Comparison of ENCODE assay signal across 1 cellular context in the genomic region with DNA sequence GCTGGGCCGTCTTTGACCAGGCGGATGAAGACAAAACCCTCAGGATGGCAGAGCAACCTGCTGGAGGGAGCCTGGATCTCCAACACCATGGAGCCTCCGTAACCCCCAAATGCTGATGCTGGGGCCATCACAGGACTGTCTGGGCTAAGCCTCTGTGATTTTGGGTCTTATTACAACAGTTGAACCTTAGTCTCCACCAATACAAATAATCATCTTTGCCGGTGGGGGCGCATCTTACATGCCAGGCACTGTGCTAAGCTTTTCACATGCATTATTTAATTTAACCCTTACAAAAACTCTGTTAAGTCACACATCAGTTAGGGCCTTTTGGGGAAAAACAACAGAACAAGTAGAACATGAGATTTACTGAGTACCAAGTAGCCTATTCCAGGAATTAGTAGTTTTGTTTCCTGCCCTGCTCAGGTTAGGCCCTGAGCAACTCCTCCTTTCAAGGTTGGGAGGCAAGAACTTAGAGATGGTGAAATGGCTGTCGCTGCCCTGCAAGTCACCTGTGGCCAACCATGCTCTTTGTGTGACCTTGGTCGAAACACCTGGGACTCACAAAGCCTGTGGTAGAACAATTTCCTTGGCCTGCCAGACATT.
TF ChIP-seq lines count a peak whose summit lies in the region.

No MANE protein-coding gene starts in this region.

TF ChIP-seq in GM23338, 12 proteins besides CTCF, POLR2A, EP300 and RAD21 (continued from another document):
- TF ChIP-seq, protein P1, sequence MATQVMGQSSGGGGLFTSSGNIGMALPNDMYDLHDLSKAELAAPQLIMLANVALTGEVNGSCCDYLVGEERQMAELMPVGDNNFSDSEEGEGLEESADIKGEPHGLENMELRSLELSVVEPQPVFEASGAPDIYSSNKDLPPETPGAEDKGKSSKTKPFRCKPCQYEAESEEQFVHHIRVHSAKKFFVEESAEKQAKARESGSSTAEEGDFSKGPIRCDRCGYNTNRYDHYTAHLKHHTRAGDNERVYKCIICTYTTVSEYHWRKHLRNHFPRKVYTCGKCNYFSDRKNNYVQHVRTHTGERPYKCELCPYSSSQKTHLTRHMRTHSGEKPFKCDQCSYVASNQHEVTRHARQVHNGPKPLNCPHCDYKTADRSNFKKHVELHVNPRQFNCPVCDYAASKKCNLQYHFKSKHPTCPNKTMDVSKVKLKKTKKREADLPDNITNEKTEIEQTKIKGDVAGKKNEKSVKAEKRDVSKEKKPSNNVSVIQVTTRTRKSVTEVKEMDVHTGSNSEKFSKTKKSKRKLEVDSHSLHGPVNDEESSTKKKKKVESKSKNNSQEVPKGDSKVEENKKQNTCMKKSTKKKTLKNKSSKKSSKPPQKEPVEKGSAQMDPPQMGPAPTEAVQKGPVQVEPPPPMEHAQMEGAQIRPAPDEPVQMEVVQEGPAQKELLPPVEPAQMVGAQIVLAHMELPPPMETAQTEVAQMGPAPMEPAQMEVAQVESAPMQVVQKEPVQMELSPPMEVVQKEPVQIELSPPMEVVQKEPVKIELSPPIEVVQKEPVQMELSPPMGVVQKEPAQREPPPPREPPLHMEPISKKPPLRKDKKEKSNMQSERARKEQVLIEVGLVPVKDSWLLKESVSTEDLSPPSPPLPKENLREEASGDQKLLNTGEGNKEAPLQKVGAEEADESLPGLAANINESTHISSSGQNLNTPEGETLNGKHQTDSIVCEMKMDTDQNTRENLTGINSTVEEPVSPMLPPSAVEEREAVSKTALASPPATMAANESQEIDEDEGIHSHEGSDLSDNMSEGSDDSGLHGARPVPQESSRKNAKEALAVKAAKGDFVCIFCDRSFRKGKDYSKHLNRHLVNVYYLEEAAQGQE (IDR thresholded peaks at IDR 0.05; ENCODE audit: unreplicated experiment) = no peak
